Comparison of ENCODE assay signal across 11 cellular contexts in the genomic region with DNA sequence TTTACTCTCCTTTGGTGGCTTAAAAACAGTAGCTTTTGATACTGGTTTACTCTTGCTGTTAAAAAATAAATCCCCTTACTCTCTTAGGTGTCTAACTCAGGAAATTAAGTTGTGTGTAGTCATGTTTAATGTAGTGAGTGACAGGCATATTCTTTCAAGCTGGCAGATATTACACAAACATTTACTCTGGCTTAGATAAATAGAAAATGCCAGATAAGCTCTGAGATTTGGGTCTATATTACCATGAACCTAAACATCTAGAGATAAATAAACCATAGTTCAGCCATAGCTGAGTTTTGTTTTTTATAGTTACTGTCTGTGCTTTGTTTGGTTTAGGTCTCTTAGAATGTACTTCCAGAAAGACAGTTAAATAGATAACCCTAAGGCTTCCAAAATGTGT. TPM values are rescaled to one million over a fixed set of nuclear protein-coding genes. Genes with fewer than 3 reads are reported as not detected.
DNase-seq lines count a peak whose midpoint lies in the region; ATAC-seq and TF ChIP-seq lines count a peak whose summit lies in the region.
"Had no signal": no experiment of that assay in that cellular context is flagged by ENCODE, and none has a peak within 500 bp of the region (broad histone marks: within the 10 kb centered on the region; RNA-seq: fewer than 3 reads in every experiment).

No MANE protein-coding gene starts in this region.

- no peak overlapping the region for H3K9ac ChIP-seq in mucosa of rectum (ENCODE audit: low read depth in 1 of 2, low read length in 2 of 2)

- H3K4me1 Mint-ChIP-seq in type B pancreatic cell (ENCODE audit: unreplicated experiment), result peaks cover 43% of the 10 kb centered on the region

- H3K4me3 ChIP-seq in epithelial cell of proximal tubule (ENCODE audit: low read depth, low read length) (peak overlapping the region; percentile 81), mucosa of rectum (ENCODE audit: low read length in 2 of 2) (peak overlapping the region; percentile 77 to 79)

- H3K9me3 Mint-ChIP-seq in type B pancreatic cell, result no peaks in the 10 kb centered on the region
- H3K9me3 Mint-ChIP-seq: activated naive CD4-positive, alpha-beta T cell treated with anti-CD3 and anti-CD28 coated beads for 36 hours; dendritic cell treated with granulocyte-macrophage colony-stimulating factor and Interleukin-4, amounts not matched to agents 40 ng/mL and 50 ng/mL, for 4 days had no signal

- peak overlapping the region; percentile 98 for H3K4me3 Mint-ChIP-seq in type B pancreatic cell
- H3K4me3 Mint-ChIP-seq: activated naive CD4-positive, alpha-beta T cell treated with anti-CD3 and anti-CD28 coated beads for 36 hours; dendritic cell treated with granulocyte-macrophage colony-stimulating factor and Interleukin-4, amounts not matched to agents 40 ng/mL and 50 ng/mL, for 4 days had no signal

- no peak for TF ChIP-seq CTCF in epithelial cell of proximal tubule (conservative IDR thresholded peaks at IDR 0.05; ENCODE audit: low read depth, low read length)
- no peak for TF ChIP-seq CTCF in type B pancreatic cell (conservative IDR thresholded peaks at IDR 0.05)

- peaks cover 0 to 4% of the 10 kb centered on the region in 2 donors for H3K27me3 ChIP-seq in mucosa of rectum (ENCODE audit: control insufficient read depth in 2 of 2, insufficient read depth in 2 of 2, low read length in 2 of 2)

- H3K4me1 ChIP-seq in mucosa of rectum (ENCODE audit: control insufficient read depth in 2 of 2, insufficient read depth in 2 of 2, low read length in 2 of 2), result peaks cover 7 to 11% of the 10 kb centered on the region in 2 donors

- no peak overlapping the region for H3K27ac ChIP-seq in mucosa of rectum (ENCODE audit: low read depth in 2 of 2, low read length in 2 of 2)

- no peaks in the 10 kb centered on the region for H3K9me3 ChIP-seq in mucosa of rectum (ENCODE audit: control insufficient read depth in 2 of 2, low read length in 2 of 2)

- no peak for ATAC-seq in HG02623 (IDR thresholded peaks at IDR 0.05; ENCODE audit: unreplicated experiment)

- no peaks in the 10 kb centered on the region for H3K36me3 ChIP-seq in mucosa of rectum (ENCODE audit: control insufficient read depth in 2 of 2, insufficient read depth in 2 of 2, low read length in 2 of 2)

- H3K27me3 Mint-ChIP-seq in type B pancreatic cell, result peaks cover 45% of the 10 kb centered on the region

- DNase-seq in NCI-H1092 treated with DMSO at 0.1 percent for 48 hours (lab: John Stamatoyannopoulos, UW) (peak; percentile 10), NCI-H1092 (lab: John Stamatoyannopoulos, UW) (no peak), epithelial cell of proximal tubule (ENCODE audit: low read depth) (no peak), type B pancreatic cell (ENCODE audit: extremely low spot score, unreplicated experiment) (no peak), NCI-H524 (lab: John Stamatoyannopoulos, UW) (no peak), dermis blood vessel endothelial cell (no peak)
- DNase-seq: activated naive CD4-positive, alpha-beta T cell treated with anti-CD3 and anti-CD28 coated beads for 36 hours; NCI-H2081 treated with DMSO at 0.1 percent for 48 hours had no signal

- no peaks in the 10 kb centered on the region for H3K36me3 Mint-ChIP-seq in type B pancreatic cell

- H3K27ac Mint-ChIP-seq in type B pancreatic cell, result no peak overlapping the region
- H3K27ac Mint-ChIP-seq: activated naive CD4-positive, alpha-beta T cell treated with anti-CD3 and anti-CD28 coated beads for 36 hours; dendritic cell treated with granulocyte-macrophage colony-stimulating factor and Interleukin-4, amounts not matched to agents 40 ng/mL and 50 ng/mL, for 4 days had no signal

RNA-seq across cellular contexts. Expression of a gene that starts 2.4 kb away (rescaled TPM):
- total RNA-seq in epithelial cell of proximal tubule (0.51 and 2.6 TPM in 2 replicates), type B pancreatic cell (ENCODE audit: low replicate concordance) (11.3 and 22.2 TPM in 2 replicates), dermis blood vessel endothelial cell (2.9 and 3.9 TPM in 2 replicates)
- total RNA-seq: activated naive CD4-positive, alpha-beta T cell treated with anti-CD3 and anti-CD28 coated beads for 36 hours had no signal
